ENCODE assay signal across 15 cellular contexts in genomic region chr10:30430544-30431298, GRCh38. TPM values are rescaled to one million over a fixed set of nuclear protein-coding genes. Genes with fewer than 3 reads are reported as not detected.
DNase-seq lines count a peak whose midpoint lies in the region; FAIRE-seq and TF ChIP-seq lines count a peak whose summit lies in the region.
"Had no signal": no experiment of that assay in that cellular context is flagged by ENCODE, and none has a peak within 500 bp of the region (broad histone marks: within the 10 kb centered on the region; RNA-seq: fewer than 3 reads in every experiment).

No MANE protein-coding gene starts in this region.

- H3K9me2 ChIP-seq in PC-9 (ENCODE audit: insufficient read depth), result no peaks in the 10 kb centered on the region

- intact Hi-C loops in activated CD4-positive, alpha-beta T cell treated with anti-CD3 and anti-CD28 coated beads, Interleukin-2, amount 10 ng/mL, durations not matched to agents 24 days and 14 days (cut with micrococcal nuclease), result loop anchor here (10.0 kb wide), 5 partner anchors 696 to 1756 kb away; partner anchors contain the start of gene BAMBI
- intact Hi-C loops in PC-9 (cut with micrococcal nuclease; ENCODE audit: unreplicated experiment), result loop anchor here (1.0 to 5.0 kb wide), 2 partner anchors 7 to 102 kb away; no protein-coding TSS in a partner anchor

- no peak for TF ChIP-seq EP300 in suprapubic skin (IDR thresholded peaks at IDR 0.05)

- dilution Hi-C loops in keratinocyte (cut with MboI; ENCODE audit: extremely low pct_ligation_motif_present, low sequenced_read_pairs), result no loop called here

- H3K79me2 ChIP-seq in PC-9 (ENCODE audit: low read depth) (peaks cover 13% of the 10 kb centered on the region), keratinocyte (ENCODE audit: control insufficient read depth, insufficient read depth, low read length) (no peaks in the 10 kb centered on the region)

- peaks cover 3% of the 10 kb centered on the region for H3K36me3 Mint-ChIP-seq in activated CD4-positive, alpha-beta T cell treated with anti-CD3 and anti-CD28 coated beads, Interleukin-2, amount 10 ng/mL, durations not matched to agents 24 days and 14 days (ENCODE audit: low read depth)

- 86% methylated on average over 12 of the region's 12 CpGs for WGBS in suprapubic skin

- peak overlapping the region; percentile 62 for H3K4me3 Mint-ChIP-seq in activated CD4-positive, alpha-beta T cell treated with anti-CD3 and anti-CD28 coated beads, Interleukin-2, amount 10 ng/mL, durations not matched to agents 24 days and 14 days

- H3K27me3 ChIP-seq in PC-9 (ENCODE audit: insufficient read depth, low read depth) (no peaks in the 10 kb centered on the region), keratinocyte (ENCODE audit: control insufficient read depth, extremely low read depth, insufficient read depth, low read length) (no peaks in the 10 kb centered on the region), suprapubic skin (no peaks in the 10 kb centered on the region)
- H3K27me3 ChIP-seq: testis had no signal

- H3K27ac Mint-ChIP-seq in activated CD4-positive, alpha-beta T cell treated with anti-CD3 and anti-CD28 coated beads, Interleukin-2, amount 10 ng/mL, durations not matched to agents 24 days and 14 days, result peak overlapping the region; percentile 40

- peak overlapping the region; percentile 31; the same call in 1 of the 2 replicates for H3K4me3 ChIP-seq in PC-9
- H3K4me3 ChIP-seq in keratinocyte (ENCODE audit: control insufficient read depth in 2 of 3, extremely low read depth in 1 of 3, insufficient read depth in 2 of 3, low read depth in 1 of 3, low read length in 3 of 3), result no peak overlapping the region
- H3K4me3 ChIP-seq in suprapubic skin, result no peak overlapping the region
- H3K4me3 ChIP-seq: testis had no signal

- H2AFZ ChIP-seq in PC-9, result no peak overlapping the region
- peak overlapping the region; percentile 51 for H2AFZ ChIP-seq in keratinocyte (ENCODE audit: control insufficient read depth, low read length)

- no peaks in the 10 kb centered on the region; the same call in 1 of the 2 replicates for H4K20me1 ChIP-seq in PC-9 (ENCODE audit: insufficient read depth)
- H4K20me1 ChIP-seq in keratinocyte (ENCODE audit: control insufficient read depth, extremely low read depth, insufficient read depth, low read length), result no peaks in the 10 kb centered on the region

- H3K36me3 ChIP-seq in PC-9 (ENCODE audit: low read depth) (no peaks in the 10 kb centered on the region), keratinocyte (ENCODE audit: control insufficient read depth in 2 of 2, extremely low read depth in 1 of 2, insufficient read depth in 2 of 2, low read length in 2 of 2) (no peaks in the 10 kb centered on the region), suprapubic skin (no peaks in the 10 kb centered on the region)

- TF ChIP-seq CTCF in PC-9 (conservative IDR thresholded peaks at IDR 0.05) (no peak), keratinocyte (optimal IDR thresholded peaks at IDR 0.05 in 1 of 3, IDR thresholded peaks at IDR 0.05 in 1 of 3, conservative IDR thresholded peaks at IDR 0.05 in 1 of 3; ENCODE audit: extremely low read depth in 1 of 3, insufficient read depth in 2 of 3, low read length in 3 of 3) (no peak), suprapubic skin (IDR thresholded peaks at IDR 0.05) (no peak)

- H3K27ac ChIP-seq in PC-9, result peak overlapping the region; percentile 61
- H3K27ac ChIP-seq in keratinocyte (ENCODE audit: control insufficient read depth, insufficient read depth, low read length), result peak overlapping the region; percentile 32
- H3K27ac ChIP-seq in suprapubic skin, result peak overlapping the region; percentile 100

- CTCF ChIA-PET in PC-9 (lab: Charles Lee), result interaction anchor here (0.6 to 0.7 kb wide), 3 partner anchors 17 to 940 kb away, joined by 3 to 5 read pairs (median 3); no protein-coding TSS in a partner anchor

- peak overlapping the region; percentile 73 for H3K4me2 ChIP-seq in PC-9
- H3K4me2 ChIP-seq in keratinocyte (ENCODE audit: control insufficient read depth, extremely low read depth, insufficient read depth, low read depth, low read length), result peak overlapping the region; percentile 59

- POLR2A ChIA-PET in PC-9 (lab: Charles Lee; ENCODE audit: unreplicated experiment), result interaction anchor here (0.6 to 1.0 kb wide), 10 partner anchors 8 to 1281 kb away, joined by 3 to 21 read pairs (median 4); no protein-coding TSS in a partner anchor

- no peak for FAIRE-seq in keratinocyte (lab: Jason Lieb, UNC)
- FAIRE-seq in GM19239 (lab: Jason Lieb, UNC), result no peak

- H3K4me1 ChIP-seq in PC-9 (replicated peaks; ENCODE audit: insufficient read depth) (peaks cover 36% of the 10 kb centered on the region), keratinocyte (ENCODE audit: control insufficient read depth, extremely low read depth, insufficient read depth, low read length) (peaks cover 21% of the 10 kb centered on the region), suprapubic skin (peaks cover 44% of the 10 kb centered on the region)
- H3K4me1 ChIP-seq: testis had no signal

- peak overlapping the region; percentile 63 for H3K9ac ChIP-seq in keratinocyte (ENCODE audit: control insufficient read depth, extremely low read depth, insufficient read depth, low read length)

- no peaks in the 10 kb centered on the region for H3K9me3 Mint-ChIP-seq in activated CD4-positive, alpha-beta T cell treated with anti-CD3 and anti-CD28 coated beads, Interleukin-2, amount 10 ng/mL, durations not matched to agents 24 days and 14 days

- H3K4me1 Mint-ChIP-seq in activated CD4-positive, alpha-beta T cell treated with anti-CD3 and anti-CD28 coated beads, Interleukin-2, amount 10 ng/mL, durations not matched to agents 24 days and 14 days, result peaks cover 49% of the 10 kb centered on the region

- H3K9me3 ChIP-seq in PC-9 (ENCODE audit: insufficient read depth, low read depth) (no peaks in the 10 kb centered on the region), keratinocyte (ENCODE audit: control insufficient read depth, low read depth, low read length) (no peaks in the 10 kb centered on the region), suprapubic skin (no peaks in the 10 kb centered on the region)
- H3K9me3 ChIP-seq: testis had no signal

- BruUV-seq in PC-9 (replicated peaks; lab: Mats Ljungman, UMichigan), result TSS peak; percentile 75

- peaks cover 21% of the 10 kb centered on the region; the same call in 1 of the 2 replicates for H3F3A ChIP-seq in PC-9 (ENCODE audit: insufficient read depth, low read depth)

- H3K27me3 Mint-ChIP-seq in activated CD4-positive, alpha-beta T cell treated with anti-CD3 and anti-CD28 coated beads, Interleukin-2, amount 10 ng/mL, durations not matched to agents 24 days and 14 days, result no peaks in the 10 kb centered on the region

- no peak for DNase-seq in activated CD4-positive, alpha-beta T cell treated with anti-CD3 and anti-CD28 coated beads, Interleukin-2, amount 10 ng/mL, durations not matched to agents 24 days and 14 days
- DNase-seq in activated CD4-positive, alpha-beta T cell treated with anti-CD3 and anti-CD28 coated beads, Interleukin-2, amount 50 U/mL, for 4 hours, result no peak
- DNase-seq in PC-9 (no peak), keratinocyte (ENCODE audit: low read depth, low spot score) (no peak), suprapubic skin (ENCODE audit: low spot score in 2 of 2) (no peak), islet precursor cell (no peak), SW480 (ENCODE audit: low spot score) (no peak), GM19239 (ENCODE audit: insufficient read length, low spot score) (no peak)
- DNase-seq: ACHN; activated CD4-positive, CD25-positive, alpha-beta regulatory T cell treated with anti-CD3 and anti-CD28 coated beads, Interleukin-2, amount 50 U/mL, for 72 hours; activated naive CD4-positive, alpha-beta T cell treated with anti-CD3 and anti-CD28 coated beads, Interleukin-2, amount 50 U/mL, for 16 hours; NCI-H1930; RPMI8226; stimulated activated CD4-positive, alpha-beta T cell treated with anti-CD3 and anti-CD28 coated beads, Interleukin-4, amount 100 ng/mL, for 4 hours had no signal

- TF ChIP-seq POLR2A in suprapubic skin (IDR thresholded peaks at IDR 0.05), result no peak

- no peaks in the 10 kb centered on the region for H3K9me1 ChIP-seq in keratinocyte (ENCODE audit: control insufficient read depth, extremely low read depth, insufficient read depth, low read length)

RNA-seq across cellular contexts. Expression of gene MAP3K8, which starts 3.3 kb away (rescaled TPM):
- total RNA-seq in activated CD4-positive, alpha-beta T cell treated with anti-CD3 and anti-CD28 coated beads, Interleukin-2, amount 10 ng/mL, durations not matched to agents 24 days and 14 days, result 20.9 and 22.0 TPM in 2 replicates
- total RNA-seq in PC-9 (2021), result 14.3 and 16.4 TPM in 2 replicates
- polyA plus RNA-seq in keratinocyte, result 0.88 to 4.9 TPM (median 4.0 TPM) in 3 replicates
- 21.9 TPM for polyA plus RNA-seq in keratinocyte (2011; ENCODE audit: low read depth)
- 1.2 TPM in 2 replicates for polyA plus RNA-seq in keratinocyte (2011; cell fraction: cytosol; rRNA removed)
- 6.9 and 7.1 TPM in 2 replicates for polyA plus RNA-seq in keratinocyte (2011; cell fraction: nucleus; rRNA removed)
- 0.85 and 28.0 TPM in 2 replicates for polyA plus RNA-seq in keratinocyte (2012; ENCODE audit: low replicate concordance)
- 3.2 to 5.0 TPM (median 4.5 TPM) in 3 replicates for polyA minus RNA-seq in keratinocyte
- polyA minus RNA-seq in keratinocyte (2011; cell fraction: cytosol; rRNA and poly(A)+ RNA removed), result not detected
- 4.8 and 5.6 TPM in 2 replicates for polyA minus RNA-seq in keratinocyte (2011; cell fraction: nucleus; rRNA and poly(A)+ RNA removed)
- total RNA-seq in suprapubic skin, result 10 to 100 TPM; 21.9 to 56.4 (median 54.2) TPM

Comparison
In these comparisons a context has a peak if more than half of its experiments do, and no peak if none do; other contexts are left out.
1. H3K27ac ChIP-seq: peak in every context shown above with its lines; median percentile 100 in suprapubic skin; 61 in PC-9; 32 in keratinocyte.